13 cellular contexts compared by ENCODE assay signal in the genomic region with DNA sequence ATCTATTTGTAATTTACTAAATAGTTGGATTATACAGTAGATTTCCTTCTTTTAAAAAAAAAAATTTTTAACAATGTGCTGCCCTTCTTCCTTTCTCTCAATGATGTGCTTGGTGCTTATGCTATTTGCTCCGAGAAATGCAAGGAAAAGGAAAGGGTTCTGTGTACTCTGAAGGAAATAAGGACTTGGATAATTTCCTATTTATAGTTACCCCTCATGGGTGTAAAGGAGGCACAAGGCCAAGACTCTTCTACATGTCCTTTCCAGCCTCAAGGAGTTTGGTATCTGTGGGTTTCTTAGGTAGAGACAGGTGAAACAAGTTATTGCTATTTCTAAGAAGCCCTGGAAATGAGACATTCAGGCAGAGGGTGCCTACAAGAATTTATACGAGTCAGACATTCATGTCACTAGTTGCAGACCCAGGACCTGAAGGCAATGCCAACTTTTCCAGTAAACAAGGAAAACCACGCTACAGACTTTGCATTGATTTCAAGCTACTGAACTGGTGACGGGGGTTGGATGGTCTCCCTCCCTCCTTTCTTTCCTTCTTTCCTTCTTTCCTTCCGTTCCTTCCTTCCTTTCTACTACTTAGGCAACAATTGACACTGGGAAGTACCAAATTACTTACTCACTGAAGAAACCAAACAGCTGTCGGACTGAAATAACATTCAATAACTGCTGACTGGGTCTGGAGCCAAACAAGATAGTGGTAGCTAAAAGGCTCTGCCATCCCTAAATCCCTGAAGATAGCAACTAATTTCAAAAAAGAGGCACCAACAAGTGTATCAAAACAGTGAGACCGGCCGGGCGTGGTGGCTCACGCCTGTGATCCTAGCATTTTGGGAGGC. TPM values are rescaled to one million over a fixed set of nuclear protein-coding genes. Genes with fewer than 3 reads are reported as not detected.
DNase-seq lines count a peak whose midpoint lies in the region; ATAC-seq lines count a peak whose summit lies in the region.
"Had no signal": no experiment of that assay in that cellular context is flagged by ENCODE, and none has a peak within 500 bp of the region (broad histone marks: within the 10 kb centered on the region; RNA-seq: fewer than 3 reads in every experiment).

No MANE protein-coding gene starts in this region.

- H3K4me3 Mint-ChIP-seq in activated CD4-positive, alpha-beta T cell treated with anti-CD3 and anti-CD28 coated beads, Interleukin-2, amount 10 ng/mL, durations not matched to agents 24 days and 14 days, result no peak overlapping the region
- H3K4me3 Mint-ChIP-seq in stimulated activated effector memory CD8-positive, alpha-beta T cell treated with anti-CD3 and anti-CD28 coated beads, Interleukin-12 subunit alpha, Interleukin-12 subunit beta, amount 100 ng/mL, for 72 hours, result no peak overlapping the region
- H3K4me3 Mint-ChIP-seq: activated B cell treated with CpG ODN at 0.5 μM for 24 hours; activated naive CD8-positive, alpha-beta T cell treated with anti-CD3 and anti-CD28 coated beads, Interleukin-2, amount 10 ng/mL, durations not matched to agents 7 days and 5 days had no signal

- H3K27me3 Mint-ChIP-seq in activated CD4-positive, alpha-beta T cell treated with anti-CD3 and anti-CD28 coated beads, Interleukin-2, amount 10 ng/mL, durations not matched to agents 24 days and 14 days, result no peaks in the 10 kb centered on the region
- H3K27me3 Mint-ChIP-seq: activated B cell treated with CpG ODN at 0.5 μM for 24 hours; activated naive CD8-positive, alpha-beta T cell treated with anti-CD3 and anti-CD28 coated beads, Interleukin-2, amount 10 ng/mL, durations not matched to agents 7 days and 5 days had no signal

- intact Hi-C loops in activated CD4-positive, alpha-beta T cell treated with anti-CD3 and anti-CD28 coated beads, Interleukin-2, amount 10 ng/mL, durations not matched to agents 24 days and 14 days (cut with micrococcal nuclease), result no loop called here
- intact Hi-C loops in left ventricle myocardium superior (cut with micrococcal nuclease), result no loop called here

- peak overlapping the region; percentile 38 for H3K27ac Mint-ChIP-seq in activated CD4-positive, alpha-beta T cell treated with anti-CD3 and anti-CD28 coated beads, Interleukin-2, amount 10 ng/mL, durations not matched to agents 24 days and 14 days
- H3K27ac Mint-ChIP-seq in stimulated activated effector memory CD8-positive, alpha-beta T cell treated with anti-CD3 and anti-CD28 coated beads, Interleukin-12 subunit alpha, Interleukin-12 subunit beta, amount 100 ng/mL, for 72 hours, result peak overlapping the region; percentile 57
- H3K27ac Mint-ChIP-seq: activated B cell treated with CpG ODN at 0.5 μM for 24 hours; activated naive CD8-positive, alpha-beta T cell treated with anti-CD3 and anti-CD28 coated beads, Interleukin-2, amount 10 ng/mL, durations not matched to agents 7 days and 5 days had no signal

- peaks cover 18% of the 10 kb centered on the region for H3K4me1 Mint-ChIP-seq in activated CD4-positive, alpha-beta T cell treated with anti-CD3 and anti-CD28 coated beads, Interleukin-2, amount 10 ng/mL, durations not matched to agents 24 days and 14 days
- peaks cover 10% of the 10 kb centered on the region for H3K4me1 Mint-ChIP-seq in stimulated activated effector memory CD8-positive, alpha-beta T cell treated with anti-CD3 and anti-CD28 coated beads, Interleukin-12 subunit alpha, Interleukin-12 subunit beta, amount 100 ng/mL, for 72 hours
- H3K4me1 Mint-ChIP-seq: activated B cell treated with CpG ODN at 0.5 μM for 24 hours had no signal

- peak; percentile 68 for ATAC-seq in left ventricle myocardium superior
- no peak for ATAC-seq in stimulated activated effector memory CD8-positive, alpha-beta T cell treated with anti-CD3 and anti-CD28 coated beads, Interleukin-12 subunit alpha, Interleukin-12 subunit beta, amount 100 ng/mL, for 72 hours

- no peak for DNase-seq in activated CD4-positive, alpha-beta T cell treated with anti-CD3 and anti-CD28 coated beads, Interleukin-2, amount 10 ng/mL, durations not matched to agents 24 days and 14 days
- DNase-seq in activated CD4-positive, alpha-beta T cell treated with anti-CD3 and anti-CD28 coated beads for 1 hour, result no peak
- DNase-seq in amniotic epithelial cell (ENCODE audit: low read depth) (peak; percentile 29), left ventricle myocardium superior (no peak), T-helper 9 cell (no peak), foreskin melanocyte (no peak), SK-N-DZ (ENCODE audit: low spot score) (no peak)
- no peak for DNase-seq in stimulated activated effector memory CD8-positive, alpha-beta T cell treated with anti-CD3 and anti-CD28 coated beads, Interleukin-12 subunit alpha, Interleukin-12 subunit beta, amount 100 ng/mL, for 72 hours (ENCODE audit: low spot score in 2 of 2)
- DNase-seq: activated B cell treated with CpG ODN at 0.5 μM for 24 hours; activated naive CD8-positive, alpha-beta T cell treated with anti-CD3 and anti-CD28 coated beads, Interleukin-2, amount 10 ng/mL, durations not matched to agents 7 days and 5 days; DMS79; SHP77 treated with DMSO at 0.1 percent for 48 hours had no signal

- peaks cover 57% of the 10 kb centered on the region for H3K36me3 Mint-ChIP-seq in activated CD4-positive, alpha-beta T cell treated with anti-CD3 and anti-CD28 coated beads, Interleukin-2, amount 10 ng/mL, durations not matched to agents 24 days and 14 days (ENCODE audit: low read depth)
- H3K36me3 Mint-ChIP-seq in stimulated activated effector memory CD8-positive, alpha-beta T cell treated with anti-CD3 and anti-CD28 coated beads, Interleukin-12 subunit alpha, Interleukin-12 subunit beta, amount 100 ng/mL, for 72 hours, result peaks cover 95% of the 10 kb centered on the region

- H3K9me3 Mint-ChIP-seq in activated CD4-positive, alpha-beta T cell treated with anti-CD3 and anti-CD28 coated beads, Interleukin-2, amount 10 ng/mL, durations not matched to agents 24 days and 14 days, result no peaks in the 10 kb centered on the region
- H3K9me3 Mint-ChIP-seq in stimulated activated effector memory CD8-positive, alpha-beta T cell treated with anti-CD3 and anti-CD28 coated beads, Interleukin-12 subunit alpha, Interleukin-12 subunit beta, amount 100 ng/mL, for 72 hours, result no peaks in the 10 kb centered on the region
- H3K9me3 Mint-ChIP-seq: activated B cell treated with CpG ODN at 0.5 μM for 24 hours; activated naive CD8-positive, alpha-beta T cell treated with anti-CD3 and anti-CD28 coated beads, Interleukin-2, amount 10 ng/mL, durations not matched to agents 7 days and 5 days had no signal

RNA-seq across cellular contexts. Expression of a gene that starts 33.8 kb away (rescaled TPM):
- 14.4 and 17.5 TPM in 2 replicates for total RNA-seq in activated CD4-positive, alpha-beta T cell treated with anti-CD3 and anti-CD28 coated beads, Interleukin-2, amount 10 ng/mL, durations not matched to agents 24 days and 14 days
- total RNA-seq in left ventricle myocardium superior, result 7.0 TPM
- polyA plus RNA-seq in SK-N-DZ (2014; cell fraction: cytosol; rRNA removed), result 38.9 and 58.1 TPM in 2 replicates
- polyA plus RNA-seq in SK-N-DZ (2014; cell fraction: nucleus; rRNA removed), result 111 and 145 TPM in 2 replicates

RNA-seq across cellular contexts. Expression of a gene that starts 42.8 kb away (rescaled TPM):
- not detected in 2 replicates for total RNA-seq in activated CD4-positive, alpha-beta T cell treated with anti-CD3 and anti-CD28 coated beads, Interleukin-2, amount 10 ng/mL, durations not matched to agents 24 days and 14 days
- total RNA-seq in left ventricle myocardium superior, result not detected
- polyA plus RNA-seq in SK-N-DZ (2014; cell fraction: cytosol; rRNA removed), result 5.2 and 24.4 TPM in 2 replicates
- 3.8 and 17.4 TPM in 2 replicates for polyA plus RNA-seq in SK-N-DZ (2014; cell fraction: nucleus; rRNA removed)
- total RNA-seq: activated B cell treated with CpG ODN at 0.5 μM for 24 hours; activated naive CD8-positive, alpha-beta T cell treated with anti-CD3 and anti-CD28 coated beads, Interleukin-2, amount 10 ng/mL, durations not matched to agents 7 days and 5 days; NCI-H460 had no signal

RNA-seq across cellular contexts. Expression of a gene that starts 47.1 kb away (rescaled TPM):
- total RNA-seq in activated CD4-positive, alpha-beta T cell treated with anti-CD3 and anti-CD28 coated beads, Interleukin-2, amount 10 ng/mL, durations not matched to agents 24 days and 14 days, result 1.6 and 2.3 TPM in 2 replicates
- total RNA-seq in left ventricle myocardium superior, result 0.15 TPM
- polyA plus RNA-seq in SK-N-DZ (2014; cell fraction: cytosol; rRNA removed), result 4.0 TPM in 2 replicates
- 8.6 and 10.0 TPM in 2 replicates for polyA plus RNA-seq in SK-N-DZ (2014; cell fraction: nucleus; rRNA removed)

RNA-seq across cellular contexts. Expression of a gene that starts 48.1 kb away (rescaled TPM):
- 184 and 189 TPM in 2 replicates for total RNA-seq in activated CD4-positive, alpha-beta T cell treated with anti-CD3 and anti-CD28 coated beads, Interleukin-2, amount 10 ng/mL, durations not matched to agents 24 days and 14 days
- total RNA-seq in left ventricle myocardium superior, result 33.4 TPM
- 25.5 and 36.7 TPM in 2 replicates for polyA plus RNA-seq in SK-N-DZ (2014; cell fraction: cytosol; rRNA removed)
- polyA plus RNA-seq in SK-N-DZ (2014; cell fraction: nucleus; rRNA removed), result 72.8 and 97.3 TPM in 2 replicates
